In the genomic region with DNA sequence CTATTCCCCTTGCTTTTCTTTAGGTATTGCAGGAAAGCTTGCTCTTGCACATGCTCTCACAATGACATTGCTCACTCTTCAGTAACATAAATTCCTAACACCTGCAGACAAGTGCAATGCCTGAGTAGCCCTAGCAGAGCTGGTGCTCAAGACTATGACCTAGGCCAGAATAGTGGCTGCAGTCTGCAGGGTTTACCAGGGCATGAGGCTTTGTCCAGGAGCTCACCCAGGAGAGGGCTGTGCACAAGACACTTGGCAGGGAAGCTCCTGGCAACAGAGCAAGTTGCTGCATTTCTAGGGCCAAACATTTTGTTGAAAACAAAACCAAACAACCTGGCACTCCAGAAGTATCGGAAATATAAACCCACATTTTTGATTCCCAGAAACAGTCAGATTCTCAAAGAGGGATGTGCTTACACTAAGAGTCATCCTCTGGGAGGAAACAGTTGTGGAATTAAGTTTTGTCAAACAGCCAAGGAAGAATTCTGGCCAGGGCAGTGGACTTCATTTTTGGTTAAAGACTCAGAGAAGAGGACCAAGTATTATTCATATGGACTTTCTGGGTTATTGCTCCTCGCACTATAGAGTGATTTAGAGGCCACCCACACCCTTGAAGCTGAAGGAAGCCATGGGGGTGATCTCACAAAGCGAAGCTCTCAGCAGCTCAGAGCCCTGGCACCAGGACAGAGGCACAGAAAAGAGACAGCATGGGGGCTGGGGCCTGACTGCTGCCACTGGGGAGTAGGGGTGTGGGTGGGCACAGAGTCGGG, we compare ENCODE assay signal across 11 cellular contexts. TPM values are rescaled to one million over a fixed set of nuclear protein-coding genes. Genes with fewer than 3 reads are reported as not detected.
DNase-seq lines count a peak whose midpoint lies in the region; ATAC-seq and TF ChIP-seq lines count a peak whose summit lies in the region.
"Had no signal": no experiment of that assay in that cellular context is flagged by ENCODE, and none has a peak within 500 bp of the region (broad histone marks: within the 10 kb centered on the region; RNA-seq: fewer than 3 reads in every experiment).

No MANE protein-coding gene starts in this region.

- H3K36me3 ChIP-seq in DND-41 (ENCODE audit: insufficient read depth, low read length) (peaks cover 99% of the 10 kb centered on the region), fibroblast of lung (ENCODE audit: control insufficient read depth, insufficient read depth, low read length) (peaks cover 6% of the 10 kb centered on the region)

- no peak overlapping the region for H3K4me3 Mint-ChIP-seq in progenitor cell of endocrine pancreas (ENCODE audit: low read depth)
- H3K4me3 Mint-ChIP-seq: activated T-cell treated with anti-CD3 and anti-CD28 coated beads, Interleukin-2, amount 50 U/mL, for 72 hours had no signal

- peak overlapping the region; percentile 63 for H3K27ac Mint-ChIP-seq in progenitor cell of endocrine pancreas
- H3K27ac Mint-ChIP-seq: activated T-cell treated with anti-CD3 and anti-CD28 coated beads, Interleukin-2, amount 50 U/mL, for 72 hours had no signal

- no peak for TF ChIP-seq CTCF in DND-41 (IDR thresholded peaks at IDR 0.05; ENCODE audit: borderline replicate concordance, extremely low read depth, low read length, poor library complexity, severe bottlenecking)
- no peak for TF ChIP-seq CTCF in fibroblast of lung (conservative IDR thresholded peaks at IDR 0.05 in 1 of 2, IDR thresholded peaks at IDR 0.05 in 1 of 2; ENCODE audit: low read depth in 1 of 2, low read length in 2 of 2)
- TF ChIP-seq CTCF in progenitor cell of endocrine pancreas (IDR thresholded peaks at IDR 0.05; ENCODE audit: unreplicated experiment): no peak

- no peaks in the 10 kb centered on the region for H3K9me3 Mint-ChIP-seq in progenitor cell of endocrine pancreas (ENCODE audit: low read depth)
- H3K9me3 Mint-ChIP-seq: activated T-cell treated with anti-CD3 and anti-CD28 coated beads, Interleukin-2, amount 50 U/mL, for 72 hours had no signal

- no peaks in the 10 kb centered on the region for H3K4me1 Mint-ChIP-seq in progenitor cell of endocrine pancreas (ENCODE audit: low read depth)

- no peaks in the 10 kb centered on the region for H3K9me3 ChIP-seq in DND-41 (ENCODE audit: insufficient read depth, low read length, severe bottlenecking)
- no peaks in the 10 kb centered on the region for H3K9me3 ChIP-seq in fibroblast of lung (ENCODE audit: control insufficient read depth, insufficient read depth, low read depth, low read length)
- H3K9me3 ChIP-seq: neutrophil had no signal

- H3K79me2 ChIP-seq in DND-41 (ENCODE audit: insufficient read depth, low read length): peaks cover 78% of the 10 kb centered on the region
- peaks cover 4% of the 10 kb centered on the region for H3K79me2 ChIP-seq in fibroblast of lung (ENCODE audit: control insufficient read depth, insufficient read depth, low read length)

- ATAC-seq in DND-41 (ENCODE audit: insufficient read depth, low read depth): no peak
- ATAC-seq in HG02870 (IDR thresholded peaks at IDR 0.05; ENCODE audit: unreplicated experiment): no peak
- no peak for ATAC-seq in GM19035 (IDR thresholded peaks at IDR 0.05; ENCODE audit: unreplicated experiment)
- ATAC-seq: activated T-cell treated with anti-CD3 and anti-CD28 coated beads, Interleukin-2, amount 50 U/mL, for 72 hours had no signal

- H4K20me1 ChIP-seq in DND-41 (ENCODE audit: insufficient read depth, low read length) (peaks cover 72% of the 10 kb centered on the region), fibroblast of lung (ENCODE audit: control insufficient read depth, extremely low read depth, insufficient read depth, low read length) (no peaks in the 10 kb centered on the region)

- no peak overlapping the region for H3K4me2 ChIP-seq in DND-41 (ENCODE audit: insufficient read depth, low read length)
- peak overlapping the region; percentile 77 for H3K4me2 ChIP-seq in fibroblast of lung (ENCODE audit: extremely low read depth, insufficient read depth, low read length)

- H3K27me3 ChIP-seq in DND-41 (ENCODE audit: insufficient read depth, low read length, poor library complexity): no peaks in the 10 kb centered on the region
- H3K27me3 ChIP-seq in fibroblast of lung (ENCODE audit: control insufficient read depth, insufficient read depth, low read length): no peaks in the 10 kb centered on the region
- H3K27me3 ChIP-seq: neutrophil had no signal

- H3K9ac ChIP-seq in DND-41 (ENCODE audit: low read depth, low read length) (no peak overlapping the region), fibroblast of lung (ENCODE audit: insufficient read depth, low read length) (no peak overlapping the region)

- no peaks in the 10 kb centered on the region for H3K4me1 ChIP-seq in DND-41 (ENCODE audit: insufficient read depth, low read length)
- H3K4me1 ChIP-seq in fibroblast of lung (ENCODE audit: control insufficient read depth, extremely low read depth, insufficient read depth, low read length): peaks cover 40% of the 10 kb centered on the region

- H3K4me3 ChIP-seq in DND-41 (ENCODE audit: low read depth in 1 of 2, low read length in 2 of 2): no peak overlapping the region
- H3K4me3 ChIP-seq in fibroblast of lung (replicated peaks in 1 of 4; ENCODE audit: control extremely low read depth in 1 of 4, insufficient read depth in 1 of 4, low read depth in 3 of 4, low read length in 4 of 4): no peak overlapping the region

- DNase-seq in DND-41 (no peak), NCI-H226 (peak; percentile 53), fibroblast of lung (ENCODE audit: low read depth in 2 of 2) (peak; percentile 91 to 96), progenitor cell of endocrine pancreas (ENCODE audit: low spot score, unreplicated experiment) (no peak), DMS 273 (lab: John Stamatoyannopoulos, UW; ENCODE audit: unreplicated experiment) (no peak), T-helper 9 cell (no peak)
- DNase-seq: activated T-cell treated with anti-CD3 and anti-CD28 coated beads, Interleukin-2, amount 50 U/mL, for 72 hours; MM.1S had no signal

- H2AFZ ChIP-seq in DND-41 (ENCODE audit: low read depth, low read length): no peak overlapping the region
- H2AFZ ChIP-seq in fibroblast of lung (ENCODE audit: low read length): no peak overlapping the region

- no peaks in the 10 kb centered on the region for H3K27me3 Mint-ChIP-seq in progenitor cell of endocrine pancreas

- peaks cover 15% of the 10 kb centered on the region for H3K36me3 Mint-ChIP-seq in progenitor cell of endocrine pancreas (ENCODE audit: insufficient read depth)

- H3K27ac ChIP-seq in DND-41 (ENCODE audit: low read length) (peak overlapping the region; percentile 19; the same call in 1 of the 2 replicates), fibroblast of lung (ENCODE audit: insufficient read depth, low read length) (peak overlapping the region; percentile 51)
- H3K27ac ChIP-seq: neutrophil had no signal

RNA-seq across cellular contexts. Expression of a gene that starts 44.9 kb away (rescaled TPM):
- total RNA-seq in fibroblast of lung (154 and 191 TPM in 2 replicates), progenitor cell of endocrine pancreas (311 and 319 TPM in 2 replicates)
- 95.6 and 128 TPM in 2 replicates for polyA plus RNA-seq in fibroblast of lung
- polyA plus RNA-seq in fibroblast of lung (2012): 82.3 and 119 TPM in 2 replicates
- polyA minus RNA-seq in fibroblast of lung (ENCODE audit: low replicate concordance): 56.9 and 95.6 TPM in 2 replicates

Comparison
In these comparisons a context has a peak if more than half of its experiments do, and no peak if none do; other contexts are left out.
1. DNase-seq: peak in NCI-H226 (single experiment) and fibroblast of lung (2 of 2); none in DND-41 (single experiment), progenitor cell of endocrine pancreas (single experiment), DMS 273 (single experiment) and T-helper 9 cell (single experiment).